Comparison of ENCODE assay signal across 17 cellular contexts in genomic region chr15:69860921-69861320, GRCh38.
"Had no signal": no experiment of that assay in that cellular context is flagged by ENCODE, and none has a peak within 500 bp of the region (broad histone marks: within the 10 kb centered on the region; RNA-seq: fewer than 3 reads in every experiment).

No MANE protein-coding gene starts in this region.

- H3K9me3 Mint-ChIP-seq: activated naive CD4-positive, alpha-beta T cell treated with anti-CD3 and anti-CD28 coated beads for 36 hours had no signal

- ATAC-seq: heart left ventricle, left lobe of liver, lower lobe of right lung had no signal

- H3K4me3 ChIP-seq: coronary artery, heart left ventricle, lower lobe of right lung had no signal

- H3K27ac ChIP-seq: coronary artery, epithelial cell of prostate, heart left ventricle, lower lobe of right lung had no signal

- H3K4me3 Mint-ChIP-seq: activated naive CD4-positive, alpha-beta T cell treated with anti-CD3 and anti-CD28 coated beads for 36 hours; mesothelial cell of epicardium had no signal

- H3K36me3 Mint-ChIP-seq: mesothelial cell of epicardium had no signal

- DNase-seq: activated CD4-positive, alpha-beta T cell treated with anti-CD3 and anti-CD28 coated beads for 4 hours; activated CD4-positive, alpha-beta T cell treated with anti-CD3 and anti-CD28 coated beads, Interleukin-2, amount 50 U/mL, for 48 hours; activated CD4-positive, CD25-positive, alpha-beta regulatory T cell; activated naive CD4-positive, alpha-beta T cell treated with anti-CD3 and anti-CD28 coated beads for 36 hours; activated T-cell treated with anti-CD3 and anti-CD28 coated beads, Interleukin-2, amount 50 U/mL, for 48 hours; cerebellar nuclear complex; heart left ventricle; kidney; lower lobe of right lung; stimulated activated CD4-positive, alpha-beta T cell treated with anti-CD3 and anti-CD28 coated beads, Interleukin-4, amount 100 ng/mL, for 24 hours; stimulated activated naive CD4-positive, alpha-beta T cell treated with Interleukin-2 at 50 U/mL for 16 hours; T-helper 1 cell; T-helper 9 cell had no signal

- H3K4me1 ChIP-seq: heart left ventricle, lower lobe of right lung had no signal

- H3K36me3 ChIP-seq: heart left ventricle, lower lobe of right lung had no signal

- H3K9me3 ChIP-seq: heart left ventricle, lower lobe of right lung had no signal

- H3K27ac Mint-ChIP-seq: activated naive CD4-positive, alpha-beta T cell treated with anti-CD3 and anti-CD28 coated beads for 36 hours; mesothelial cell of epicardium had no signal
